Comparison of ENCODE assay signal across 12 cellular contexts in the genomic region with DNA sequence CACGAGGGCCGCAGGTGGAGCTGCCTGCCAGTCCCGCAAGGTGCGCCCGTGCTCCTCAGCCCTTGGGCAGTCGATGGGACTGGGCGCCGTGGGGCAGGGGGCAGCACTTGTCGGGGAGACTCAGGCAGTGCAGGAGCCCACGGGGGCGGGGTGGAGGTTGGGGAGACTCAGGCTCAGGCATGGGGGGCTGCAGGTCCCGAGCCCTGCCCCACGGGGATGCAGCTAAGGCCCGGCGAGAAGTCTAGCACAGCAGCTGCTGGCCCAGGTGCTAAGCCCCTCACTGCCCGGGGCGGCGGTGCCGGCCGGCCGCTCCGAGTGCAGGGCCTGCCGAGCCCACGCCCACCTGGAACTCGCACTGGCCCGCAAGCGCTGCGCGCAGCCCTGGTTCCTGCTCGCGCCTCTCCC. TPM values are rescaled to one million over a fixed set of nuclear protein-coding genes. Genes with fewer than 3 reads are reported as not detected.
"Had no signal": no experiment of that assay in that cellular context is flagged by ENCODE, and none has a peak within 500 bp of the region (broad histone marks: within the 10 kb centered on the region; RNA-seq: fewer than 3 reads in every experiment).

No MANE protein-coding gene starts in this region.

- H3K9me3 ChIP-seq: body of pancreas, mucosa of descending colon, neutrophil, tibial artery had no signal

- H3K36me3 ChIP-seq: neutrophil, tibial artery had no signal

- H3K36me3 Mint-ChIP-seq: activated naive CD8-positive, alpha-beta T cell treated with anti-CD3 and anti-CD28 coated beads for 36 hours; memory B cell; naive B cell had no signal

- ATAC-seq: body of pancreas had no signal

- DNase-seq: body of pancreas; caudate nucleus; naive B cell; stimulated activated naive CD4-positive, alpha-beta T cell treated with Interleukin-2 at 50 U/mL for 16 hours; tibial artery had no signal

- H3K27ac Mint-ChIP-seq: activated naive CD8-positive, alpha-beta T cell treated with anti-CD3 and anti-CD28 coated beads for 36 hours; memory B cell had no signal

- H3K27me3 ChIP-seq: body of pancreas had no signal

- H3K9me3 Mint-ChIP-seq: activated naive CD8-positive, alpha-beta T cell treated with anti-CD3 and anti-CD28 coated beads for 36 hours; memory B cell; T-helper 1 cell treated with Interleukin-12 subunit alpha and Interleukin-12 subunit beta and Interleukin-4 antibody, amounts not matched to agents 30 μg/mL and 1 μg/mL, for 36 hours had no signal

- H3K27me3 Mint-ChIP-seq: memory B cell had no signal

- H3K27ac ChIP-seq: body of pancreas, epithelial cell of prostate, neutrophil, tibial artery had no signal

- H3K4me3 ChIP-seq: body of pancreas, mucosa of descending colon, tibial artery had no signal

RNA-seq across cellular contexts. Expression of gene OASL, which starts 54.4 kb away (rescaled TPM):
- total RNA-seq: frontal cortex had no signal
